8 cellular contexts compared by ENCODE assay signal in genomic region chr11:44094260-44094868, GRCh38. TPM values are rescaled to one million over a fixed set of nuclear protein-coding genes. Genes with fewer than 3 reads are reported as not detected.
A peak's percentile ranks its signal among the peaks of the same experiment; 100 is the strongest.
DNase-seq lines count a peak whose midpoint lies in the region; ATAC-seq and TF ChIP-seq lines count a peak whose summit lies in the region.

No MANE protein-coding gene starts in this region.

- no peaks in the 10 kb centered on the region for H3K27me3 ChIP-seq in effector memory CD4-positive, alpha-beta T cell (replicated peaks; ENCODE audit: control insufficient read depth, insufficient read depth, low read length, poor library complexity, severe bottlenecking)
- peaks cover 0 to 18% of the 10 kb centered on the region in 2 experiments for H3K27me3 ChIP-seq in mesenchymal stem cell (ENCODE audit: control insufficient read depth in 1 of 2, insufficient read depth in 1 of 2, low read length in 2 of 2)

- no peaks in the 10 kb centered on the region for H3K9me3 Mint-ChIP-seq in activated CD8-positive, alpha-beta T cell treated with anti-CD3 and anti-CD28 coated beads, Interleukin-2, amount 10 ng/mL, durations not matched to agents 7 days and 5 days (ENCODE audit: insufficient read depth)

- no peak overlapping the region for H2BK15ac ChIP-seq in mesenchymal stem cell (ENCODE audit: low read depth, poor library complexity, severe bottlenecking)

- H3K4me1 ChIP-seq in effector memory CD4-positive, alpha-beta T cell (ENCODE audit: control insufficient read depth, insufficient read depth, low read length, poor library complexity, severe bottlenecking), result peaks cover 13% of the 10 kb centered on the region
- peaks cover 6% of the 10 kb centered on the region for H3K4me1 ChIP-seq in mesenchymal stem cell (ENCODE audit: control insufficient read depth, insufficient read depth, low read depth, low read length)

- H3K9me3 ChIP-seq in effector memory CD4-positive, alpha-beta T cell (ENCODE audit: control insufficient read depth, low read length), result no peaks in the 10 kb centered on the region
- no peaks in the 10 kb centered on the region for H3K9me3 ChIP-seq in mesenchymal stem cell (ENCODE audit: control insufficient read depth, low read length)

- peaks cover 26% of the 10 kb centered on the region for H3K4me1 Mint-ChIP-seq in activated CD8-positive, alpha-beta T cell treated with anti-CD3 and anti-CD28 coated beads, Interleukin-2, amount 10 ng/mL, durations not matched to agents 7 days and 5 days (ENCODE audit: low read depth)

- H3K36me3 ChIP-seq in effector memory CD4-positive, alpha-beta T cell (ENCODE audit: control insufficient read depth, insufficient read depth, low read length), result no peaks in the 10 kb centered on the region
- H3K36me3 ChIP-seq in mesenchymal stem cell (ENCODE audit: control insufficient read depth in 1 of 2, insufficient read depth in 2 of 2, low read depth in 1 of 2, low read length in 2 of 2), result peaks cover under 1 to 5% of the 10 kb centered on the region in 2 experiments

- peak overlapping the region; percentile 41 for H4K8ac ChIP-seq in mesenchymal stem cell (ENCODE audit: low read length)

- peaks cover 16% of the 10 kb centered on the region for H3K79me1 ChIP-seq in mesenchymal stem cell (replicated peaks; ENCODE audit: low read length, poor library complexity, severe bottlenecking)

- H3K27ac ChIP-seq in effector memory CD4-positive, alpha-beta T cell (ENCODE audit: insufficient read depth, low read length, poor library complexity, severe bottlenecking), result no peak overlapping the region
- no peak overlapping the region for H3K27ac ChIP-seq in mesenchymal stem cell (ENCODE audit: low read length, poor library complexity, severe bottlenecking)

- no peak overlapping the region for H2AK5ac ChIP-seq in mesenchymal stem cell (ENCODE audit: low read length, severe bottlenecking)

- H3K4me3 Mint-ChIP-seq in activated CD8-positive, alpha-beta T cell treated with anti-CD3 and anti-CD28 coated beads, Interleukin-2, amount 10 ng/mL, durations not matched to agents 7 days and 5 days, result peak overlapping the region; percentile 16

- no peak overlapping the region for H3K27ac Mint-ChIP-seq in activated CD8-positive, alpha-beta T cell treated with anti-CD3 and anti-CD28 coated beads, Interleukin-2, amount 10 ng/mL, durations not matched to agents 7 days and 5 days

- no peak overlapping the region for H3K18ac ChIP-seq in mesenchymal stem cell (ENCODE audit: low read depth in 1 of 2, low read length in 2 of 2)

- 34% methylated on average over 9 of the region's 11 CpGs for WGBS in mesenchymal stem cell

- no peak overlapping the region for H3K4me3 ChIP-seq in GM12865 (ENCODE audit: low read depth, low read length)
- no peak overlapping the region for H3K4me3 ChIP-seq in effector memory CD4-positive, alpha-beta T cell (ENCODE audit: insufficient read depth, low read depth, low read length, poor library complexity, severe bottlenecking)
- no peak overlapping the region for H3K4me3 ChIP-seq in mesenchymal stem cell (ENCODE audit: insufficient read depth in 1 of 2, low read depth in 1 of 2, low read length in 2 of 2)

- POLR2A ChIA-PET in activated CD8-positive, alpha-beta T cell treated with anti-CD3 and anti-CD28 coated beads, Interleukin-2, amount 10 ng/mL, durations not matched to agents 7 days and 5 days (lab: Charles Lee), result no interaction called here

- H3K4me2 ChIP-seq in mesenchymal stem cell (ENCODE audit: low read length, poor library complexity, severe bottlenecking), result no peak overlapping the region

- DNase-seq in GM12865 (ENCODE audit: low read depth) (peak; percentile 86), HUDEP-2 (lab: John Stamatoyannopoulos, UW; ENCODE audit: unreplicated experiment in 76 of 76) (peak in 70 of 76 experiments; percentile 7 to 84 (median 64)), NK-92 (lab: John Stamatoyannopoulos, UW; ENCODE audit: unreplicated experiment) (peak; percentile 28), mesenchymal stem cell (peak; percentile 84)
- DNase-seq in activated CD8-positive, alpha-beta T cell treated with anti-CD3 and anti-CD28 coated beads, Interleukin-2, amount 10 ng/mL, durations not matched to agents 7 days and 5 days, result peak; percentile 89
- DNase-seq in effector memory CD4-positive, alpha-beta T cell, result peak; percentile 46 to 74 (median 53)
- peak; percentile 31 to 57 for DNase-seq in stimulated activated CD8-positive, alpha-beta memory T cell treated with anti-CD3 and anti-CD28 coated beads, Interleukin-2, amount 100 ng/mL, for 1 hour (ENCODE audit: low read depth in 2 of 2)

- H3K14ac ChIP-seq in mesenchymal stem cell (ENCODE audit: low read length in 2 of 2), result no peak overlapping the region

- no peak overlapping the region for H4K91ac ChIP-seq in mesenchymal stem cell (ENCODE audit: low read length)

- H2BK12ac ChIP-seq in mesenchymal stem cell (ENCODE audit: low read length in 2 of 2), result no peak overlapping the region

- no peak overlapping the region for H3K9ac ChIP-seq in mesenchymal stem cell (ENCODE audit: low read length)

- H2AFZ ChIP-seq in mesenchymal stem cell (ENCODE audit: low read depth, low read length), result no peak overlapping the region

- H3K36me3 Mint-ChIP-seq in activated CD8-positive, alpha-beta T cell treated with anti-CD3 and anti-CD28 coated beads, Interleukin-2, amount 10 ng/mL, durations not matched to agents 7 days and 5 days (ENCODE audit: low read depth), result no peaks in the 10 kb centered on the region

- H3K27me3 Mint-ChIP-seq in activated CD8-positive, alpha-beta T cell treated with anti-CD3 and anti-CD28 coated beads, Interleukin-2, amount 10 ng/mL, durations not matched to agents 7 days and 5 days (ENCODE audit: low read depth), result peaks cover 12% of the 10 kb centered on the region

- CTCF ChIA-PET in activated CD8-positive, alpha-beta T cell treated with anti-CD3 and anti-CD28 coated beads, Interleukin-2, amount 10 ng/mL, durations not matched to agents 7 days and 5 days (lab: Charles Lee), result interaction anchor here (0.6 to 4.6 kb wide), 32 partner anchors 10 to 635 kb away, joined by 3 to 94 read pairs (median 4); partner anchors contain the start of gene ACCS

- no peak overlapping the region for H2BK5ac ChIP-seq in mesenchymal stem cell (ENCODE audit: low read depth, low read length, poor library complexity, severe bottlenecking)

- peak; percentile 78 for TF ChIP-seq CTCF in GM12865 (IDR thresholded peaks at IDR 0.05; ENCODE audit: insufficient read depth, low read depth, low read length, missing control alignments)

- H3K4ac ChIP-seq in mesenchymal stem cell (ENCODE audit: low read depth in 1 of 2, low read length in 2 of 2), result no peak overlapping the region

- no peak overlapping the region for H3K23ac ChIP-seq in mesenchymal stem cell (ENCODE audit: low read length in 2 of 2)

- ATAC-seq in activated CD8-positive, alpha-beta T cell treated with anti-CD3 and anti-CD28 coated beads, Interleukin-2, amount 10 ng/mL, durations not matched to agents 7 days and 5 days, result peak; percentile 49
- no peak for ATAC-seq in GM21526 (IDR thresholded peaks at IDR 0.05; ENCODE audit: low FRiP score, unreplicated experiment)

- H2BK120ac ChIP-seq in mesenchymal stem cell (ENCODE audit: low read depth, low read length), result no peak overlapping the region

RNA-seq across cellular contexts. Expression of gene EXT2, which starts 1.1 kb away (rescaled TPM):
- 10 to 100 TPM; 18.4 to 22.5 TPM for total RNA-seq in activated CD8-positive, alpha-beta T cell treated with anti-CD3 and anti-CD28 coated beads, Interleukin-2, amount 10 ng/mL, durations not matched to agents 7 days and 5 days
- polyA plus RNA-seq in mesenchymal stem cell (2013, experiment 1 of 2), result 62.4 TPM
- polyA plus RNA-seq in mesenchymal stem cell (2013, experiment 2 of 2), result 60.7 TPM

RNA-seq across cellular contexts. Expression of gene ACCS, which starts 28.3 kb away (rescaled TPM):
- 1 to 10 TPM; 8.7 to 9.0 TPM for total RNA-seq in activated CD8-positive, alpha-beta T cell treated with anti-CD3 and anti-CD28 coated beads, Interleukin-2, amount 10 ng/mL, durations not matched to agents 7 days and 5 days
- polyA plus RNA-seq in mesenchymal stem cell (2013, experiment 1 of 2), result 7.4 TPM
- polyA plus RNA-seq in mesenchymal stem cell (2013, experiment 2 of 2), result 7.0 TPM

RNA-seq across cellular contexts. Expression of gene ACCSL, which starts 46.6 kb away (rescaled TPM):
- total RNA-seq in activated CD8-positive, alpha-beta T cell treated with anti-CD3 and anti-CD28 coated beads, Interleukin-2, amount 10 ng/mL, durations not matched to agents 7 days and 5 days, result not detected
- polyA plus RNA-seq in mesenchymal stem cell (2013, experiment 1 of 2), result not detected
- polyA plus RNA-seq in mesenchymal stem cell (2013, experiment 2 of 2), result not detected

Comparison
In these comparisons a context has a peak if more than half of its experiments do, and no peak if none do; other contexts are left out.
1. DNase-seq: peak in every context shown above with its lines; median percentile 89 in activated CD8-positive, alpha-beta T cell treated with anti-CD3 and anti-CD28 coated beads, Interleukin-2, amount 10 ng/mL, durations not matched to agents 7 days and 5 days; 86 in GM12865; 84 in mesenchymal stem cell; 64 in HUDEP-2; 53 in effector memory CD4-positive, alpha-beta T cell; 44 in stimulated activated CD8-positive, alpha-beta memory T cell treated with anti-CD3 and anti-CD28 coated beads, Interleukin-2, amount 100 ng/mL, for 1 hour; 28 in NK-92.